In genomic region chr14:69695664-69696527, GRCh38 we compare ENCODE assay signal across 9 cellular contexts.
DNase-seq lines count a peak whose midpoint lies in the region; ATAC-seq, FAIRE-seq and TF ChIP-seq lines count a peak whose summit lies in the region.
"Had no signal": no experiment of that assay in that cellular context is flagged by ENCODE, and none has a peak within 500 bp of the region (broad histone marks: within the 10 kb centered on the region; RNA-seq: fewer than 3 reads in every experiment).

No MANE protein-coding gene starts in this region.

- peak; percentile 27 to 47 for ATAC-seq in upper lobe of left lung (ENCODE audit: low FRiP score in 2 of 2)
- ATAC-seq in GM21423 (IDR thresholded peaks at IDR 0.05; ENCODE audit: unreplicated experiment): no peak

- peaks cover 4% of the 10 kb centered on the region for H3K36me3 Mint-ChIP-seq in T-helper 2 cell treated with Interferon-gamma antibody and Interleukin-4, amounts not matched to agents 5 μg/mL and 100 μg/mL, for 36 hours (ENCODE audit: low read depth)

- peaks cover 2% of the 10 kb centered on the region for H3K9me1 ChIP-seq in keratinocyte (ENCODE audit: control insufficient read depth, extremely low read depth, insufficient read depth, low read length)

- no peak for TF ChIP-seq EP300 in upper lobe of left lung (IDR thresholded peaks at IDR 0.05)

- peaks cover 1 to 2% of the 10 kb centered on the region in 2 experiments for H3K36me3 ChIP-seq in keratinocyte (ENCODE audit: control insufficient read depth in 2 of 2, extremely low read depth in 1 of 2, insufficient read depth in 2 of 2, low read length in 2 of 2)
- H3K36me3 ChIP-seq in upper lobe of left lung: peaks cover 0 to 3% (median 0%) of the 10 kb centered on the region in 4 donors

- H4K20me1 ChIP-seq in keratinocyte (ENCODE audit: control insufficient read depth, extremely low read depth, insufficient read depth, low read length): no peaks in the 10 kb centered on the region

- WGBS in upper lobe of left lung, 2 donors: 28 to 34% methylated on average over 2 of the region's 2 CpGs

- H3K4me1 ChIP-seq in keratinocyte (ENCODE audit: control insufficient read depth, extremely low read depth, insufficient read depth, low read length) (peaks cover 30% of the 10 kb centered on the region), upper lobe of left lung (peaks cover 67 to 88% (median 83%) of the 10 kb centered on the region in 4 donors)

- TF ChIP-seq POLR2A in upper lobe of left lung (IDR thresholded peaks at IDR 0.05): no peak

- H3K4me3 Mint-ChIP-seq in T-helper 2 cell treated with Interferon-gamma antibody and Interleukin-4, amounts not matched to agents 5 μg/mL and 100 μg/mL, for 36 hours: peak overlapping the region; percentile 13

- DNase-seq in T-helper 2 cell treated with Interferon-gamma antibody and Interleukin-4, amounts not matched to agents 5 μg/mL and 100 μg/mL, for 36 hours (ENCODE audit: low spot score): no peak
- DNase-seq in T-helper 2 cell: no peak
- peak; percentile 88 for DNase-seq in NCI-H2081 treated with DMSO at 0.1 percent for 48 hours (lab: John Stamatoyannopoulos, UW)
- DNase-seq in astrocyte of the spinal cord (ENCODE audit: low read depth, low spot score): peak; percentile 67
- DNase-seq in keratinocyte (ENCODE audit: low read depth, low spot score): no peak
- peak in 1 of 2 donors; percentile 75 for DNase-seq in upper lobe of left lung
- no peak for DNase-seq in activated CD4-positive, CD25-positive, alpha-beta regulatory T cell treated with anti-CD3 and anti-CD28 coated beads, Interleukin-2, amount 50 U/mL, for 72 hours

- in situ Hi-C loops in astrocyte of the spinal cord (cut with HindIII; ENCODE audit: low sequenced_read_pairs): no loop called here

- FAIRE-seq in keratinocyte (lab: Jason Lieb, UNC): peak; percentile 39
- FAIRE-seq: TTC549 had no signal

- no peak for TF ChIP-seq CTCF in astrocyte of the spinal cord (IDR thresholded peaks at IDR 0.05; ENCODE audit: low read depth, low read length)
- no peak for TF ChIP-seq CTCF in keratinocyte (optimal IDR thresholded peaks at IDR 0.05 in 1 of 3, IDR thresholded peaks at IDR 0.05 in 1 of 3, conservative IDR thresholded peaks at IDR 0.05 in 1 of 3; ENCODE audit: extremely low read depth in 1 of 3, insufficient read depth in 2 of 3, low read length in 3 of 3)
- no peak for TF ChIP-seq CTCF in upper lobe of left lung (IDR thresholded peaks at IDR 0.05)

- H3K9me3 Mint-ChIP-seq in T-helper 2 cell treated with Interferon-gamma antibody and Interleukin-4, amounts not matched to agents 5 μg/mL and 100 μg/mL, for 36 hours: no peaks in the 10 kb centered on the region

- dilution Hi-C loops in keratinocyte (cut with MboI; ENCODE audit: extremely low pct_ligation_motif_present, low sequenced_read_pairs): no loop called here

- peak overlapping the region; percentile 12 for H3K4me2 ChIP-seq in keratinocyte (ENCODE audit: control insufficient read depth, extremely low read depth, insufficient read depth, low read depth, low read length)

- H3K4me1 Mint-ChIP-seq in T-helper 2 cell treated with Interferon-gamma antibody and Interleukin-4, amounts not matched to agents 5 μg/mL and 100 μg/mL, for 36 hours (ENCODE audit: low read depth): peaks cover 66% of the 10 kb centered on the region

- H3K79me2 ChIP-seq in keratinocyte (ENCODE audit: control insufficient read depth, insufficient read depth, low read length): peaks cover 37% of the 10 kb centered on the region

- no peaks in the 10 kb centered on the region for H3K9me3 ChIP-seq in keratinocyte (ENCODE audit: control insufficient read depth, low read depth, low read length)
- H3K9me3 ChIP-seq in upper lobe of left lung: no peaks in the 10 kb centered on the region

- H2AFZ ChIP-seq in keratinocyte (ENCODE audit: control insufficient read depth, low read length): no peak overlapping the region

- peak overlapping the region; percentile 58 for H3K27ac Mint-ChIP-seq in T-helper 2 cell treated with Interferon-gamma antibody and Interleukin-4, amounts not matched to agents 5 μg/mL and 100 μg/mL, for 36 hours

- no peaks in the 10 kb centered on the region for H3K27me3 ChIP-seq in keratinocyte (ENCODE audit: control insufficient read depth, extremely low read depth, insufficient read depth, low read length)
- no peaks in the 10 kb centered on the region for H3K27me3 ChIP-seq in upper lobe of left lung

- H3K27ac ChIP-seq in keratinocyte (ENCODE audit: control insufficient read depth, insufficient read depth, low read length): peak overlapping the region; percentile 12
- peak overlapping the region; percentile 76 to 89 (median 83) for H3K27ac ChIP-seq in upper lobe of left lung

- H3K9ac ChIP-seq in keratinocyte (ENCODE audit: control insufficient read depth, extremely low read depth, insufficient read depth, low read length): no peak overlapping the region

- H3K27me3 Mint-ChIP-seq in T-helper 2 cell treated with Interferon-gamma antibody and Interleukin-4, amounts not matched to agents 5 μg/mL and 100 μg/mL, for 36 hours (ENCODE audit: low read depth): no peaks in the 10 kb centered on the region

- no peak overlapping the region for H3K4me3 ChIP-seq in astrocyte of the spinal cord (ENCODE audit: low read depth, low read length)
- no peak overlapping the region for H3K4me3 ChIP-seq in keratinocyte (ENCODE audit: control insufficient read depth in 2 of 3, extremely low read depth in 1 of 3, insufficient read depth in 2 of 3, low read depth in 1 of 3, low read length in 3 of 3)
- H3K4me3 ChIP-seq in upper lobe of left lung: no peak overlapping the region

Comparison
In these comparisons a context has a peak if more than half of its experiments do, and no peak if none do; other contexts are left out.
1. DNase-seq: peak in NCI-H2081 treated with DMSO at 0.1 percent for 48 hours (single experiment) and astrocyte of the spinal cord (single experiment); none in T-helper 2 cell treated with Interferon-gamma antibody and Interleukin-4, amounts not matched to agents 5 μg/mL and 100 μg/mL, for 36 hours (single experiment), T-helper 2 cell (0 of 5), keratinocyte (single experiment) and activated CD4-positive, CD25-positive, alpha-beta regulatory T cell treated with anti-CD3 and anti-CD28 coated beads, Interleukin-2, amount 50 U/mL, for 72 hours (single experiment).